29 cellular contexts compared by ENCODE assay signal in the genomic region with DNA sequence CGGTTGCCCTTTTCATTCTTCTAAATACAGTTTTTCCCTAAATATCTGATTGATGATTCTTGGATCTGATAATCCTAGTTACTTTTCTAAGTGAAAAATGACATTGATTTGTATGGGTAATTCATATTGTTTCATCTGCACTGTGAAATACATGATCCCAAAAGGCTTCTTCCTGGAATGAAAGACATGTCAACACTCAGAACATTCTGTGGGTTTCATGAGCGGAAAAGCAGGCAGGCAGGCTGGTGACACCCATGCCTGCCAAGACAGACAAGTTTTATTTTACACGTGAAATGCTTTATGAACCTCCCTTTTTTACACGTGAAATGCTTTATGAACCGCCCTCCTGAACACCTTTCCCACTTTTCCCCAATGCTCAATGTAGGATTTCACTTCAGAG.
"Had no signal": no experiment of that assay in that cellular context is flagged by ENCODE, and none has a peak within 500 bp of the region (broad histone marks: within the 10 kb centered on the region; RNA-seq: fewer than 3 reads in every experiment).

No MANE protein-coding gene starts in this region.

- H3K36me3 ChIP-seq: adrenal gland, breast epithelium, cardiac muscle cell, colonic mucosa, esophagus muscularis mucosa, gastroesophageal sphincter had no signal

- H3K4me3 ChIP-seq: adrenal gland, breast epithelium, cardiac muscle cell, colonic mucosa, dorsolateral prefrontal cortex, esophagus muscularis mucosa, gastroesophageal sphincter had no signal

- H3K9me3 ChIP-seq: adrenal gland, breast epithelium, colonic mucosa, esophagus muscularis mucosa, gastroesophageal sphincter had no signal

- H3K27ac ChIP-seq: breast epithelium, cardiac muscle cell, colonic mucosa, dorsolateral prefrontal cortex, esophagus muscularis mucosa, foreskin keratinocyte, gastroesophageal sphincter had no signal

- ATAC-seq: activated CD4-positive, alpha-beta T cell treated with anti-CD3 and anti-CD28 coated beads for 36 hours; activated CD8-positive, alpha-beta memory T cell treated with anti-CD3 and anti-CD28 coated beads, Interleukin-2, amount 10 ng/mL, durations not matched to agents 7 days and 5 days; activated CD8-positive, alpha-beta T cell treated with anti-CD3 and anti-CD28 coated beads, Interleukin-2, amount 10 ng/mL, durations not matched to agents 7 days and 5 days; activated naive CD8-positive, alpha-beta T cell treated with anti-CD3 and anti-CD28 coated beads, Interleukin-2, amount 50 U/mL, for 24 hours; foreskin keratinocyte; gastroesophageal sphincter had no signal

- H3K27me3 ChIP-seq: adrenal gland, breast epithelium, cardiac muscle cell, colonic mucosa, dorsolateral prefrontal cortex, esophagus muscularis mucosa, foreskin keratinocyte, gastroesophageal sphincter had no signal

- DNase-seq: activated CD4-positive, alpha-beta memory T cell treated with anti-CD3 and anti-CD28 coated beads for 36 hours; activated CD4-positive, alpha-beta T cell treated with anti-CD3 and anti-CD28 coated beads for 36 hours; activated CD4-positive, alpha-beta T cell treated with anti-CD3 and anti-CD28 coated beads, Interleukin-2, amount 10 ng/mL, durations not matched to agents 24 days and 14 days; activated CD4-positive, CD25-positive, alpha-beta regulatory T cell; activated CD4-positive, CD25-positive, alpha-beta regulatory T cell treated with anti-CD3 and anti-CD28 coated beads, Interleukin-2, amount 50 U/mL, for 72 hours; activated CD8-positive, alpha-beta memory T cell treated with anti-CD3 and anti-CD28 coated beads, Interleukin-2, amount 10 ng/mL, durations not matched to agents 7 days and 5 days; activated CD8-positive, alpha-beta memory T cell treated with anti-CD3 and anti-CD28 coated beads, Interleukin-2, amount 50 U/mL, for 4 hours; activated CD8-positive, alpha-beta T cell treated with anti-CD3 and anti-CD28 coated beads, Interleukin-2, amount 10 ng/mL, durations not matched to agents 7 days and 5 days; activated effector memory CD4-positive, alpha-beta T cell treated with anti-CD3 and anti-CD28 coated beads, Interleukin-2, amount 50 U/mL, for 16 hours; activated naive CD4-positive, alpha-beta T cell treated with anti-CD3 and anti-CD28 coated beads for 36 hours; activated naive CD8-positive, alpha-beta T cell treated with anti-CD3 and anti-CD28 coated beads for 36 hours; activated naive CD8-positive, alpha-beta T cell treated with anti-CD3 and anti-CD28 coated beads, Interleukin-2, amount 50 U/mL, for 24 hours; activated T-cell treated with anti-CD3 and anti-CD28 coated beads, Interleukin-2, amount 50 U/mL, for 1 hour; activated T-cell treated with anti-CD3 and anti-CD28 coated beads, Interleukin-2, amount 50 U/mL, for 48 hours; adrenal gland; amygdala; aorta; central memory CD4-positive, alpha-beta T cell; cerebellar nuclear complex; colonic mucosa; dorsolateral prefrontal cortex; effector memory CD4-positive, alpha-beta T cell; endodermal cell; foreskin keratinocyte; T-helper 2 cell had no signal

- H3K4me1 ChIP-seq: breast epithelium, colonic mucosa, foreskin keratinocyte had no signal
